ENCODE assay signal across 23 cellular contexts in the genomic region with DNA sequence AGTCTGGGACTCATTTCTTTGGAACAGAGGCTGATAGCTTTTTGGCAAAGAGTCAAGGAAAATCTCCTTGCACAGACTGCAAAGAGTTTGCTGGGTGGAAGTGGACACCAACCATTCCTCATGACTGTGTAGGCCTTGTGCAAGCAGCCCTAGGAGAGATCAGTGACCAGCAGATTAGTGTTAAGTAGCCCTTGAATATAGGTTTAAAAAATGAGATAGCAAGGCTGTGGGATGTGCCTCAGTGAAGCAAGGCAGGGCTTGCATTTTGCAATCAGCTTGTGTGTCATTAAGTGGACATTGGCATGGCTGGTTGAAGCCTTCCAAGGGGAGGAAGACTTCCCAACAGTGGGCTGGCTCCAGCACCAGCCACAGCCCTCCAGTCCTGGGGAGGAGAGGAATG.
"Had no signal": no experiment of that assay in that cellular context is flagged by ENCODE, and none has a peak within 500 bp of the region (broad histone marks: within the 10 kb centered on the region; RNA-seq: fewer than 3 reads in every experiment).

No MANE protein-coding gene starts in this region.

- H3K36me3 Mint-ChIP-seq: activated naive CD8-positive, alpha-beta T cell treated with anti-CD3 and anti-CD28 coated beads for 36 hours; stimulated activated effector memory CD8-positive, alpha-beta T cell treated with anti-CD3 and anti-CD28 coated beads, Interleukin-12 subunit alpha, Interleukin-12 subunit beta, amount 100 ng/mL, for 72 hours; T-cell had no signal

- H3K27me3 Mint-ChIP-seq: activated CD4-positive, alpha-beta T cell treated with anti-CD3 and anti-CD28 coated beads, Interleukin-2, amount 10 ng/mL, durations not matched to agents 24 days and 14 days; activated naive CD8-positive, alpha-beta T cell treated with anti-CD3 and anti-CD28 coated beads for 36 hours had no signal

- ATAC-seq: activated CD8-positive, alpha-beta T cell treated with anti-CD3 and anti-CD28 coated beads for 36 hours; activated T-helper 17 cell treated with anti-CD3 and anti-CD28 coated beads, Interleukin-2, amount 50 U/mL, for 72 hours; body of pancreas; foreskin keratinocyte; sciatic nerve; stimulated activated effector memory CD8-positive, alpha-beta T cell treated with anti-CD3 and anti-CD28 coated beads, Interleukin-12 subunit alpha, Interleukin-12 subunit beta, amount 100 ng/mL, for 72 hours; T-cell; upper lobe of right lung had no signal

- H3K4me3 ChIP-seq: body of pancreas, pancreas, smooth muscle cell, stomach, testis, upper lobe of right lung had no signal

- H3K9me3 Mint-ChIP-seq: activated CD4-positive, alpha-beta T cell treated with anti-CD3 and anti-CD28 coated beads, Interleukin-2, amount 10 ng/mL, durations not matched to agents 24 days and 14 days; activated CD8-positive, alpha-beta T cell treated with anti-CD3 and anti-CD28 coated beads for 36 hours; activated naive CD8-positive, alpha-beta T cell treated with anti-CD3 and anti-CD28 coated beads for 36 hours; activated T-helper 17 cell treated with anti-CD3 and anti-CD28 coated beads, Interleukin-2, amount 50 U/mL, for 72 hours; stimulated activated effector memory CD8-positive, alpha-beta T cell treated with anti-CD3 and anti-CD28 coated beads, Interleukin-12 subunit alpha, Interleukin-12 subunit beta, amount 100 ng/mL, for 72 hours; T-cell had no signal

- H3K4me3 Mint-ChIP-seq: activated CD4-positive, alpha-beta T cell treated with anti-CD3 and anti-CD28 coated beads, Interleukin-2, amount 10 ng/mL, durations not matched to agents 24 days and 14 days; activated CD8-positive, alpha-beta T cell treated with anti-CD3 and anti-CD28 coated beads for 36 hours; activated naive CD8-positive, alpha-beta T cell treated with anti-CD3 and anti-CD28 coated beads for 36 hours; activated T-helper 17 cell treated with anti-CD3 and anti-CD28 coated beads, Interleukin-2, amount 50 U/mL, for 72 hours; stimulated activated effector memory CD8-positive, alpha-beta T cell treated with anti-CD3 and anti-CD28 coated beads, Interleukin-12 subunit alpha, Interleukin-12 subunit beta, amount 100 ng/mL, for 72 hours; T-cell had no signal

- DNase-seq: activated CD4-positive, alpha-beta T cell treated with anti-CD3 and anti-CD28 coated beads, Interleukin-2, amount 10 ng/mL, durations not matched to agents 24 days and 14 days; activated CD4-positive, CD25-positive, alpha-beta regulatory T cell; activated CD8-positive, alpha-beta T cell treated with anti-CD3 and anti-CD28 coated beads for 36 hours; activated naive CD4-positive, alpha-beta T cell; activated naive CD8-positive, alpha-beta T cell treated with anti-CD3 and anti-CD28 coated beads for 36 hours; activated T-cell treated with anti-CD3 and anti-CD28 coated beads, Interleukin-2, amount 50 U/mL, for 1 hour; amygdala; body of pancreas; caudate nucleus; foreskin keratinocyte; hippocampal formation; mammary epithelial cell; pancreas; stimulated activated CD4-positive, alpha-beta T cell treated with anti-CD3 and anti-CD28 coated beads, Interleukin-4, amount 100 ng/mL, for 24 hours; stomach; T-cell; T-helper 9 cell; testis; upper lobe of right lung had no signal

- H3K4me1 Mint-ChIP-seq: activated CD4-positive, alpha-beta T cell treated with anti-CD3 and anti-CD28 coated beads, Interleukin-2, amount 10 ng/mL, durations not matched to agents 24 days and 14 days; activated naive CD8-positive, alpha-beta T cell treated with anti-CD3 and anti-CD28 coated beads for 36 hours; activated T-helper 17 cell treated with anti-CD3 and anti-CD28 coated beads, Interleukin-2, amount 50 U/mL, for 72 hours; stimulated activated effector memory CD8-positive, alpha-beta T cell treated with anti-CD3 and anti-CD28 coated beads, Interleukin-12 subunit alpha, Interleukin-12 subunit beta, amount 100 ng/mL, for 72 hours; T-cell had no signal

- H3K27ac Mint-ChIP-seq: activated CD4-positive, alpha-beta T cell treated with anti-CD3 and anti-CD28 coated beads, Interleukin-2, amount 10 ng/mL, durations not matched to agents 24 days and 14 days; activated CD8-positive, alpha-beta T cell treated with anti-CD3 and anti-CD28 coated beads for 36 hours; activated naive CD8-positive, alpha-beta T cell treated with anti-CD3 and anti-CD28 coated beads for 36 hours; activated T-helper 17 cell treated with anti-CD3 and anti-CD28 coated beads, Interleukin-2, amount 50 U/mL, for 72 hours; stimulated activated effector memory CD8-positive, alpha-beta T cell treated with anti-CD3 and anti-CD28 coated beads, Interleukin-12 subunit alpha, Interleukin-12 subunit beta, amount 100 ng/mL, for 72 hours; T-cell had no signal
